In the genomic region with DNA sequence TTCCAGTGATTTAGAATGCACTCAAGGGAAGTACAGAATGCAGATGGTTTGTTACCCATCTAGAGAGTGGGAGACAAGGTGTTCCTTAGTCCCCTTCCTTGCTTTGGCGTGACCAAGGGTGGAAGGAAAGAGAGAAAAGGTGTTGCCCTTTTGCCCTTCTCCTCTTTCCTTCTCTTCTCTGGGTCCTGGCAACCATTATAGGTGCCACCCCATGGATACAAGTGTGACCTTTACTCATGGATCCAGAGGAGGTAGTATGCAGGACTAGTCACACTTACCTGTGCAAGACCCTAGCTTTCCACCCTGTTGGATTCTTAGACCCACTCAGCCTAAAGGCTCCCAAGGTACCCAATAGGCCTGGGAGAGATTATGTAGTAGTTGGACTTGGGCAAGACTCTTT, we compare ENCODE assay signal across 14 cellular contexts. TPM values are rescaled to one million over a fixed set of nuclear protein-coding genes. Genes with fewer than 3 reads are reported as not detected.
DNase-seq lines count a peak whose midpoint lies in the region; ATAC-seq and TF ChIP-seq lines count a peak whose summit lies in the region.
"Had no signal": no experiment of that assay in that cellular context is flagged by ENCODE, and none has a peak within 500 bp of the region (broad histone marks: within the 10 kb centered on the region; RNA-seq: fewer than 3 reads in every experiment).

No MANE protein-coding gene starts in this region.

- intact Hi-C loops in A673 (cut with micrococcal nuclease; ENCODE audit: unreplicated experiment) (no loop called here), uterus (cut with DNase I; ENCODE audit: low total_unique reads) (no loop called here), stomach (cut with DNase I; ENCODE audit: low total_unique reads) (no loop called here)

- BruUV-seq in A673 (replicated peaks; lab: Mats Ljungman, UMichigan): no TSS peak

- no peaks in the 10 kb centered on the region for H4K20me1 ChIP-seq in DND-41 (ENCODE audit: insufficient read depth, low read length)

- H3K79me2 ChIP-seq in DND-41 (ENCODE audit: insufficient read depth, low read length): no peaks in the 10 kb centered on the region

- peaks cover 62% of the 10 kb centered on the region for H3K9me3 ChIP-seq in A673 (ENCODE audit: low read depth, low read length, poor library complexity, severe bottlenecking)
- H3K9me3 ChIP-seq in DND-41 (ENCODE audit: insufficient read depth, low read length, severe bottlenecking): peaks cover 66% of the 10 kb centered on the region
- H3K9me3 ChIP-seq in uterus: peaks cover 0 to 78% of the 10 kb centered on the region in 2 donors
- H3K9me3 ChIP-seq in stomach: peaks cover 50 to 97% (median 88%) of the 10 kb centered on the region in 4 donors

- no peak for ATAC-seq in DND-41 (ENCODE audit: insufficient read depth, low read depth)
- ATAC-seq: activated T-cell treated with anti-CD3 and anti-CD28 coated beads, Interleukin-2, amount 50 U/mL, for 72 hours had no signal

- H3K4me3 ChIP-seq in A673 (ENCODE audit: low read depth, low read length, poor library complexity, severe bottlenecking) (no peak overlapping the region), DND-41 (ENCODE audit: low read depth in 1 of 2, low read length in 2 of 2) (no peak overlapping the region), fibroblast of villous mesenchyme (ENCODE audit: low read depth, low read length) (no peak overlapping the region), uterus (no peak overlapping the region), stomach (no peak overlapping the region)
- H3K4me3 ChIP-seq: ascending aorta had no signal

- POLR2A ChIA-PET in A673 (lab: Charles Lee; ENCODE audit: low non-redundant PET): no interaction called here

- no peak for TF ChIP-seq EP300 in stomach (IDR thresholded peaks at IDR 0.05)

- H3K36me3 ChIP-seq in A673 (ENCODE audit: insufficient read depth, low read length, poor library complexity, severe bottlenecking) (no peaks in the 10 kb centered on the region), DND-41 (ENCODE audit: insufficient read depth, low read length) (no peaks in the 10 kb centered on the region), uterus (no peaks in the 10 kb centered on the region), stomach (peaks cover 0 to 35% (median 2%) of the 10 kb centered on the region in 4 donors)

- H3K27ac ChIP-seq in A673 (ENCODE audit: low read depth, low read length, poor library complexity, severe bottlenecking): no peak overlapping the region
- H3K27ac ChIP-seq in DND-41 (ENCODE audit: low read length): no peak overlapping the region
- H3K27ac ChIP-seq in uterus: no peak overlapping the region
- no peak overlapping the region for H3K27ac ChIP-seq in stomach
- H3K27ac ChIP-seq: ascending aorta, epithelial cell of prostate had no signal

- H3K27me3 ChIP-seq in A673 (replicated peaks; ENCODE audit: insufficient read depth, low read depth, low read length, poor library complexity) (no peaks in the 10 kb centered on the region), DND-41 (ENCODE audit: insufficient read depth, low read length, poor library complexity) (no peaks in the 10 kb centered on the region), uterus (no peaks in the 10 kb centered on the region), stomach (no peaks in the 10 kb centered on the region)
- H3K27me3 ChIP-seq: ascending aorta had no signal

- no peak overlapping the region for H3K9ac ChIP-seq in DND-41 (ENCODE audit: low read depth, low read length)

- WGBS in stomach, 5 donors: 37 to 50% (median 38%) methylated on average over 1 of the region's 1 CpG

- CTCF ChIA-PET in A673 (lab: Charles Lee): no interaction called here

- H3K4me2 ChIP-seq in DND-41 (ENCODE audit: insufficient read depth, low read length): no peak overlapping the region

- DNase-seq in A673 (ENCODE audit: low spot score): peak; percentile 30
- peak; percentile 20 for DNase-seq in DND-41
- DNase-seq in SK-MEL-5 (ENCODE audit: low read depth, low spot score): peak; percentile 9
- DNase-seq in fibroblast of villous mesenchyme (ENCODE audit: low read depth): peak; percentile 41
- no peak for DNase-seq in uterus
- DNase-seq in DMS114 treated with DMSO at 0.1 percent for 48 hours (lab: John Stamatoyannopoulos, UW; ENCODE audit: unreplicated experiment): no peak
- DNase-seq in stomach: no peak
- DNase-seq in effector CD4-positive, alpha-beta T cell: no peak
- DNase-seq: activated CD4-positive, alpha-beta T cell treated with anti-CD3 and anti-CD28 coated beads, Interleukin-2, amount 10 ng/mL, durations not matched to agents 7 days and 5 days; CD4-positive, alpha-beta T cell; stimulated activated CD4-positive, alpha-beta T cell treated with anti-CD3 and anti-CD28 coated beads, Interleukin-4, amount 100 ng/mL, for 4 hours had no signal

- TF ChIP-seq POLR2A in uterus (IDR thresholded peaks at IDR 0.05) (no peak), stomach (IDR thresholded peaks at IDR 0.05) (no peak)

- in situ Hi-C loops in SK-MEL-5 (cut with HindIII; ENCODE audit: low pct_unique_long_range_greater_than_20kb, low sequenced_read_pairs): no loop called here

- H3K4me1 ChIP-seq in A673 (ENCODE audit: insufficient read depth, low read length, poor library complexity, severe bottlenecking): no peaks in the 10 kb centered on the region
- H3K4me1 ChIP-seq in DND-41 (ENCODE audit: insufficient read depth, low read length): no peaks in the 10 kb centered on the region
- no peaks in the 10 kb centered on the region for H3K4me1 ChIP-seq in uterus
- H3K4me1 ChIP-seq in stomach: no peaks in the 10 kb centered on the region
- H3K4me1 ChIP-seq: ascending aorta had no signal

- no peak overlapping the region for H2AFZ ChIP-seq in DND-41 (ENCODE audit: low read depth, low read length)

- TF ChIP-seq CTCF in A673 (conservative IDR thresholded peaks at IDR 0.05; ENCODE audit: low read depth, low read length) (no peak), DND-41 (IDR thresholded peaks at IDR 0.05; ENCODE audit: borderline replicate concordance, extremely low read depth, low read length, poor library complexity, severe bottlenecking) (no peak), fibroblast of villous mesenchyme (IDR thresholded peaks at IDR 0.05; ENCODE audit: insufficient read depth, low read depth, low read length) (no peak), uterus (IDR thresholded peaks at IDR 0.05) (no peak), stomach (IDR thresholded peaks at IDR 0.05) (no peak)

RNA-seq across cellular contexts. Expression of gene RBFA, which starts 11.6 kb away (rescaled TPM):
- total RNA-seq in A673 (2021) (39.5 and 46.1 TPM in 2 replicates), fibroblast of villous mesenchyme (22.5 and 27.4 TPM in 2 replicates), uterus (10 to 100 TPM; 18.2 to 54.7 (median 30.8) TPM), stomach (10 to 100 TPM; 12.8 to 58.8 (median 31.8) TPM)
- 33.2 and 33.7 TPM in 2 replicates for total RNA-seq in SK-MEL-5 (2014; rRNA removed; shearing (Covaris generic))
- 38.8 and 40.7 TPM in 2 replicates for polyA plus RNA-seq in SK-MEL-5 (2015; cell fraction: cytosol; rRNA removed)
- 52.9 and 63.4 TPM in 2 replicates for polyA plus RNA-seq in SK-MEL-5 (2015; cell fraction: nucleus; rRNA removed)
- 10 to 100 TPM; 15.3 to 18.9 (median 16.6) TPM for polyA plus RNA-seq in stomach

RNA-seq across cellular contexts. Expression of gene TXNL4A, which starts 34.2 kb away (rescaled TPM):
- total RNA-seq in A673 (2021) (201 and 216 TPM in 2 replicates), fibroblast of villous mesenchyme (46.6 and 59.9 TPM in 2 replicates), uterus (10 to 100 TPM in 3 of 4 donors, 1 to 10 TPM in 1; 7.4 to 80.7 (median 34.4) TPM), stomach (100 to 1,000 TPM in 1 of 5 donors, 10 to 100 TPM in 4; 12.9 to 146 (median 16.8) TPM)
- 126 and 158 TPM in 2 replicates for total RNA-seq in SK-MEL-5 (2014; rRNA removed; shearing (Covaris generic))
- polyA plus RNA-seq in SK-MEL-5 (2015; cell fraction: cytosol; rRNA removed): 61.0 and 94.6 TPM in 2 replicates
- polyA plus RNA-seq in SK-MEL-5 (2015; cell fraction: nucleus; rRNA removed): 18.6 and 22.5 TPM in 2 replicates
- 100 to 1,000 TPM in 1 of 3 donors, 10 to 100 TPM in 2; 81.7 to 110 (median 97.0) TPM for polyA plus RNA-seq in stomach

RNA-seq across cellular contexts. Expression of gene HSBP1L1, which starts 58.2 kb away (rescaled TPM):
- total RNA-seq in A673 (2021) (1.1 and 1.9 TPM in 2 replicates), fibroblast of villous mesenchyme (13.5 and 22.0 TPM in 2 replicates), uterus (10 to 100 TPM in 2 of 4 donors, 1 to 10 TPM in 2; 6.6 to 21.3 (median 15.0) TPM), stomach (10 to 100 TPM in 4 of 5 donors, 1 to 10 TPM in 1; 4.1 to 42.6 (median 23.8) TPM)
- total RNA-seq in SK-MEL-5 (2014; rRNA removed; shearing (Covaris generic)): 23.4 and 28.1 TPM in 2 replicates
- polyA plus RNA-seq in SK-MEL-5 (2015; cell fraction: cytosol; rRNA removed): 16.2 TPM in 2 replicates
- polyA plus RNA-seq in SK-MEL-5 (2015; cell fraction: nucleus; rRNA removed): 24.3 and 41.9 TPM in 2 replicates
- polyA plus RNA-seq in stomach: 10 to 100 TPM; 51.6 to 62.3 (median 58.7) TPM

Comparison
In these comparisons a context has a peak if more than half of its experiments do, and no peak if none do; other contexts are left out.
1. DNase-seq: peak in A673 (single experiment), DND-41 (single experiment), SK-MEL-5 (single experiment) and fibroblast of villous mesenchyme (single experiment); none in uterus (0 of 2), DMS114 treated with DMSO at 0.1 percent for 48 hours (single experiment), stomach (single experiment) and effector CD4-positive, alpha-beta T cell (single experiment).